Comparison of ENCODE assay signal across 8 cellular contexts in the genomic region with DNA sequence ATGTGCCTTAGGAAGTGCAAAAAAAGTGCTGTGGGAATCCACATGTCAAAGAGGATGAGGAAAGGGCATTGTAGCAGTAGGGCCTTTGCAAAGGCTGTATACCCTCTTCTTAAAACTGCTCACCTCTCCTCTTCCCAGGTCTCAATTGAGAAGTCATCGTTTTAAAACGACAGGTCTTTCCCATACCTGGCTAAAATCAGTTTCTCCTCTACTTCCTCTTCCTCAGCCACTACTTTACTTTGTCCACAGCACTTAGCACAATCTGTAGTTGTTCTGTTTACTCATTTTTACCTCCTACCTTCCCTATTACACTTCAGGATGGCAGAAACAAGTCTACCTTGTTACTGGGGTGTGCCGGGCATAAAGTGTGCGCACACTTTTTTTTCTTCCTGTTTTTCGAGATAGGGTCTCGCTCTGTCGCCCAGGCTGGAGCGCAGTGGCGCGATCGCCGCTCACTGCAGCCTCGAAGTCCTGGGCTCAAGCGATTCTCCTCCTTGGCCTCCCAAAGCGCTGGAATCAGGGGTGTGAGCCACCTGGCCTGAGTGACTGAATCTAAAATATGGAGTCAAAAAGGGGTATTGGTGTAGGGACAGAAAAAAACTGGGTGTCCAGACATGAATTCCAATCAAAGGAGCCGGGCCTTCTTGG. TPM values are rescaled to one million over a fixed set of nuclear protein-coding genes. Genes with fewer than 3 reads are reported as not detected.
DNase-seq lines count a peak whose midpoint lies in the region; ATAC-seq and TF ChIP-seq lines count a peak whose summit lies in the region.

No MANE protein-coding gene starts in this region.

- in situ Hi-C loops in astrocyte of the cerebellum (cut with HindIII; ENCODE audit: low sequenced_read_pairs), result no loop called here

- no peaks in the 10 kb centered on the region for H4K20me1 ChIP-seq in BLaER1

- 12% methylated on average over 16 of the region's 16 CpGs for WGBS in HUES64

- H3K27me3 ChIP-seq in BLaER1 (no peaks in the 10 kb centered on the region; the same call in 1 of the 2 replicates), HUES64 (ENCODE audit: insufficient read depth, low read length) (peaks cover 16% of the 10 kb centered on the region; the same call in 1 of the 2 replicates), layer of hippocampus (ENCODE audit: control insufficient read depth, insufficient read depth, low read length) (no peaks in the 10 kb centered on the region), thoracic aorta (replicated peaks; ENCODE audit: insufficient read depth) (no peaks in the 10 kb centered on the region)

- DNase-seq in astrocyte of the cerebellum (ENCODE audit: low read depth) (no peak), thoracic aorta (ENCODE audit: low spot score) (no peak)
- DNase-seq in activated CD4-positive, CD25-positive, alpha-beta regulatory T cell treated with anti-CD3 and anti-CD28 coated beads, Interleukin-2, amount 50 U/mL, for 72 hours, result no peak

- peak overlapping the region; percentile 97 for H3K27ac ChIP-seq in BLaER1
- H3K27ac ChIP-seq in HUES64 (ENCODE audit: low read depth, low read length), result peak overlapping the region; percentile 83
- H3K27ac ChIP-seq in layer of hippocampus (ENCODE audit: low read depth, low read length), result peak overlapping the region; percentile 98
- H3K27ac ChIP-seq in thoracic aorta, result peak overlapping the region; percentile 73 to 87

- H3K9me3 ChIP-seq in BLaER1 (peaks cover 10% of the 10 kb centered on the region), HUES64 (ENCODE audit: insufficient read depth, low read depth, low read length) (no peaks in the 10 kb centered on the region), thoracic aorta (no peaks in the 10 kb centered on the region)

- H3K36me3 ChIP-seq in BLaER1 (peaks cover 3% of the 10 kb centered on the region; the same call in 1 of the 2 replicates), HUES64 (ENCODE audit: insufficient read depth, low read length) (no peaks in the 10 kb centered on the region), thoracic aorta (no peaks in the 10 kb centered on the region)

- peak overlapping the region; percentile 93 for H3K9ac ChIP-seq in BLaER1
- H3K9ac ChIP-seq in HUES64 (ENCODE audit: low read depth, low read length), result peak overlapping the region; percentile 88

- TF ChIP-seq CTCF in astrocyte of the cerebellum (IDR thresholded peaks at IDR 0.05; ENCODE audit: low read depth, low read length, missing control alignments) (no peak), thoracic aorta (IDR thresholded peaks at IDR 0.05) (no peak)

- ATAC-seq in GM19438 (IDR thresholded peaks at IDR 0.05; ENCODE audit: low read depth, unreplicated experiment) (peak; percentile 15), thoracic aorta (ENCODE audit: insufficient number of reproducible peaks, low FRiP score, low read depth) (no peak), HG03457 (IDR thresholded peaks at IDR 0.05; ENCODE audit: unreplicated experiment) (no peak)

- H3K4me1 ChIP-seq in BLaER1 (peaks cover 49% of the 10 kb centered on the region), HUES64 (ENCODE audit: insufficient read depth, low read length) (peaks cover 19% of the 10 kb centered on the region), thoracic aorta (ENCODE audit: control insufficient read depth in 1 of 2, low read depth in 2 of 2) (peaks cover 0 to 5% of the 10 kb centered on the region in 2 donors)

- H3K4me3 ChIP-seq in BLaER1 (peak overlapping the region; percentile 71), HUES64 (ENCODE audit: low read length) (peak overlapping the region; percentile 68), astrocyte of the cerebellum (ENCODE audit: low read depth, low read length) (peak overlapping the region; percentile 39), thoracic aorta (peak overlapping the region; percentile 78)

- peak overlapping the region; percentile 91 for H3K4me2 ChIP-seq in BLaER1

RNA-seq across cellular contexts. Expression of a gene that starts 9.8 kb away (rescaled TPM):
- polyA plus RNA-seq in HUES64 (2013, experiment 1 of 2), result 116 TPM
- polyA plus RNA-seq in HUES64 (2013, experiment 2 of 2), result 138 TPM
- 10 to 100 TPM; 61.1 to 86.8 TPM for total RNA-seq in thoracic aorta
